35 cellular contexts compared by ENCODE assay signal in genomic region chr13:45554604-45555109, GRCh38.
"Had no signal": no experiment of that assay in that cellular context is flagged by ENCODE, and none has a peak within 500 bp of the region (broad histone marks: within the 10 kb centered on the region; RNA-seq: fewer than 3 reads in every experiment).

No MANE protein-coding gene starts in this region.

- H3K27ac ChIP-seq: adrenal gland, body of pancreas, brain microvascular endothelial cell, breast epithelium, VCaP had no signal

- H3K27ac Mint-ChIP-seq: activated B cell treated with CpG ODN at 0.5 μM for 24 hours; activated CD4-positive, alpha-beta memory T cell treated with anti-CD3 and anti-CD28 coated beads for 36 hours; activated CD4-positive, alpha-beta T cell treated with anti-CD3 and anti-CD28 coated beads, Interleukin-2, amount 10 ng/mL, durations not matched to agents 24 days and 14 days; activated CD8-positive, alpha-beta T cell treated with anti-CD3 and anti-CD28 coated beads for 36 hours; activated naive CD4-positive, alpha-beta T cell treated with anti-CD3 and anti-CD28 coated beads for 36 hours; activated naive CD4-positive, alpha-beta T cell treated with anti-CD3 and anti-CD28 coated beads, Interleukin-2, amount 50 U/mL, for 72 hours; activated naive CD8-positive, alpha-beta T cell treated with anti-CD3 and anti-CD28 coated beads for 36 hours; activated T-cell treated with anti-CD3 and anti-CD28 coated beads, Interleukin-2, amount 50 U/mL, for 72 hours; activated T-helper 1 cell treated with anti-CD3 and anti-CD28 coated beads, Interleukin-12 subunit alpha, Interleukin-12 subunit beta, Interleukin-2, Interleukin-4 antibody, amounts not matched to agents 30 ng/mL and 10 ng/mL and 1 ng/mL, durations not matched to agents 14 hours and 24 hours and 36 hours; activated T-helper 17 cell treated with anti-CD3 and anti-CD28 coated beads, Interleukin-2, amount 50 U/mL, for 72 hours; T-helper 1 cell treated with Interleukin-12 subunit alpha and Interleukin-12 subunit beta and Interleukin-4 antibody, amounts not matched to agents 30 μg/mL and 1 μg/mL, for 36 hours; T-helper 2 cell treated with Interferon-gamma antibody and Interleukin-4, amounts not matched to agents 5 μg/mL and 100 μg/mL, for 36 hours had no signal

- H3K27me3 ChIP-seq: adrenal gland, body of pancreas, brain microvascular endothelial cell, breast epithelium had no signal

- H3K36me3 ChIP-seq: adrenal gland, brain microvascular endothelial cell, breast epithelium had no signal

- H3K4me3 Mint-ChIP-seq: activated B cell treated with CpG ODN at 0.5 μM for 24 hours; activated CD4-positive, alpha-beta memory T cell treated with anti-CD3 and anti-CD28 coated beads for 36 hours; activated CD4-positive, alpha-beta T cell treated with anti-CD3 and anti-CD28 coated beads, Interleukin-2, amount 10 ng/mL, durations not matched to agents 24 days and 14 days; activated CD8-positive, alpha-beta T cell treated with anti-CD3 and anti-CD28 coated beads for 36 hours; activated naive CD4-positive, alpha-beta T cell treated with anti-CD3 and anti-CD28 coated beads for 36 hours; activated naive CD8-positive, alpha-beta T cell treated with anti-CD3 and anti-CD28 coated beads for 36 hours; activated T-cell treated with anti-CD3 and anti-CD28 coated beads, Interleukin-2, amount 50 U/mL, for 4 hours; activated T-cell treated with anti-CD3 and anti-CD28 coated beads, Interleukin-2, amount 50 U/mL, for 72 hours; activated T-helper 1 cell treated with anti-CD3 and anti-CD28 coated beads, Interleukin-12 subunit alpha, Interleukin-12 subunit beta, Interleukin-2, Interleukin-4 antibody, amounts not matched to agents 30 ng/mL and 10 ng/mL and 1 ng/mL, durations not matched to agents 14 hours and 24 hours and 36 hours; activated T-helper 17 cell treated with anti-CD3 and anti-CD28 coated beads, Interleukin-2, amount 50 U/mL, for 72 hours; T-helper 1 cell treated with Interleukin-12 subunit alpha and Interleukin-12 subunit beta and Interleukin-4 antibody, amounts not matched to agents 30 μg/mL and 1 μg/mL, for 36 hours; T-helper 2 cell treated with Interferon-gamma antibody and Interleukin-4, amounts not matched to agents 5 μg/mL and 100 μg/mL, for 36 hours had no signal

- ATAC-seq: activated CD8-positive, alpha-beta T cell treated with anti-CD3 and anti-CD28 coated beads for 36 hours; activated naive CD4-positive, alpha-beta T cell treated with anti-CD3 and anti-CD28 coated beads, Interleukin-2, amount 50 U/mL, for 72 hours; activated T-cell treated with anti-CD3 and anti-CD28 coated beads, Interleukin-2, amount 50 U/mL, for 4 hours; activated T-cell treated with anti-CD3 and anti-CD28 coated beads, Interleukin-2, amount 50 U/mL, for 72 hours; activated T-helper 17 cell treated with anti-CD3 and anti-CD28 coated beads, Interleukin-2, amount 50 U/mL, for 72 hours; body of pancreas had no signal

- H3K4me1 ChIP-seq: adrenal gland, body of pancreas, breast epithelium had no signal

- H3K27me3 Mint-ChIP-seq: activated CD4-positive, alpha-beta memory T cell treated with anti-CD3 and anti-CD28 coated beads for 36 hours; activated CD8-positive, alpha-beta T cell treated with anti-CD3 and anti-CD28 coated beads for 36 hours; activated naive CD8-positive, alpha-beta T cell treated with anti-CD3 and anti-CD28 coated beads for 36 hours; activated T-helper 17 cell treated with anti-CD3 and anti-CD28 coated beads, Interleukin-2, amount 50 U/mL, for 72 hours had no signal

- H3K36me3 Mint-ChIP-seq: activated CD4-positive, alpha-beta memory T cell treated with anti-CD3 and anti-CD28 coated beads for 36 hours; activated naive CD4-positive, alpha-beta T cell treated with anti-CD3 and anti-CD28 coated beads, Interleukin-2, amount 50 U/mL, for 72 hours; activated naive CD8-positive, alpha-beta T cell treated with anti-CD3 and anti-CD28 coated beads for 36 hours had no signal

- H3K4me3 ChIP-seq: adrenal gland, body of pancreas, breast epithelium had no signal

- H3K4me1 Mint-ChIP-seq: activated B cell treated with CpG ODN at 0.5 μM for 24 hours; activated CD4-positive, alpha-beta T cell treated with anti-CD3 and anti-CD28 coated beads, Interleukin-2, amount 10 ng/mL, durations not matched to agents 24 days and 14 days; activated T-helper 17 cell treated with anti-CD3 and anti-CD28 coated beads, Interleukin-2, amount 50 U/mL, for 72 hours had no signal

- DNase-seq: activated B cell treated with CpG ODN at 0.5 μM for 24 hours; activated CD4-positive, alpha-beta memory T cell treated with anti-CD3 and anti-CD28 coated beads for 36 hours; activated CD4-positive, alpha-beta T cell treated with anti-CD3 and anti-CD28 coated beads for 4 hours; activated CD4-positive, alpha-beta T cell treated with anti-CD3 and anti-CD28 coated beads, Interleukin-2, amount 10 ng/mL, durations not matched to agents 24 days and 14 days; activated CD4-positive, alpha-beta T cell treated with anti-CD3 and anti-CD28 coated beads, Interleukin-2, amount 50 U/mL, for 1 hour; activated CD4-positive, alpha-beta T cell treated with anti-CD3 and anti-CD28 coated beads, Interleukin-2, amount 50 U/mL, for 4 hours; activated CD4-positive, CD25-positive, alpha-beta regulatory T cell treated with anti-CD3 and anti-CD28 coated beads, Interleukin-2, amount 50 U/mL, for 72 hours; activated CD8-positive, alpha-beta memory T cell treated with anti-CD3 and anti-CD28 coated beads, Interleukin-2, amount 50 U/mL, for 4 hours; activated CD8-positive, alpha-beta T cell treated with anti-CD3 and anti-CD28 coated beads for 36 hours; activated effector memory CD4-positive, alpha-beta T cell treated with anti-CD3 and anti-CD28 coated beads, Interleukin-2, amount 50 U/mL, for 16 hours; activated gamma-delta T cell treated with Interleukin-2 at 50 U/mL for 16 hours; activated naive CD4-positive, alpha-beta T cell; activated naive CD4-positive, alpha-beta T cell treated with anti-CD3 and anti-CD28 coated beads for 36 hours; activated naive CD4-positive, alpha-beta T cell treated with anti-CD3 and anti-CD28 coated beads, Interleukin-2, amount 50 U/mL, for 16 hours; activated naive CD8-positive, alpha-beta T cell treated with anti-CD3 and anti-CD28 coated beads for 36 hours; activated T-cell treated with anti-CD3 and anti-CD28 coated beads for 4 hours; activated T-cell treated with anti-CD3 and anti-CD28 coated beads, Interleukin-2, amount 50 U/mL, for 1 hour; activated T-cell treated with anti-CD3 and anti-CD28 coated beads, Interleukin-2, amount 50 U/mL, for 4 hours; activated T-cell treated with anti-CD3 and anti-CD28 coated beads, Interleukin-2, amount 50 U/mL, for 72 hours; adrenal gland; amniotic stem cell; aorta; body of pancreas; brain microvascular endothelial cell; central memory CD4-positive, alpha-beta T cell; T-helper 1 cell; T-helper 2 cell; T-helper 9 cell had no signal

- H3K9me3 ChIP-seq: adrenal gland, body of pancreas, breast epithelium had no signal

- H3K9me3 Mint-ChIP-seq: activated CD4-positive, alpha-beta memory T cell treated with anti-CD3 and anti-CD28 coated beads for 36 hours; activated CD8-positive, alpha-beta T cell treated with anti-CD3 and anti-CD28 coated beads for 36 hours; activated naive CD4-positive, alpha-beta T cell treated with anti-CD3 and anti-CD28 coated beads for 36 hours; activated T-cell treated with anti-CD3 and anti-CD28 coated beads, Interleukin-2, amount 50 U/mL, for 4 hours; activated T-helper 1 cell treated with anti-CD3 and anti-CD28 coated beads, Interleukin-12 subunit alpha, Interleukin-12 subunit beta, Interleukin-2, Interleukin-4 antibody, amounts not matched to agents 30 ng/mL and 10 ng/mL and 1 ng/mL, durations not matched to agents 14 hours and 24 hours and 36 hours; activated T-helper 17 cell treated with anti-CD3 and anti-CD28 coated beads, Interleukin-2, amount 50 U/mL, for 72 hours; T-helper 1 cell treated with Interleukin-12 subunit alpha and Interleukin-12 subunit beta and Interleukin-4 antibody, amounts not matched to agents 30 μg/mL and 1 μg/mL, for 36 hours; T-helper 2 cell treated with Interferon-gamma antibody and Interleukin-4, amounts not matched to agents 5 μg/mL and 100 μg/mL, for 36 hours had no signal
